ENCODE assay signal across 10 cellular contexts in genomic region chr2:30113617-30114293, GRCh38. TPM values are rescaled to one million over a fixed set of nuclear protein-coding genes. Genes with fewer than 3 reads are reported as not detected.
DNase-seq lines count a peak whose midpoint lies in the region; ATAC-seq and TF ChIP-seq lines count a peak whose summit lies in the region.
"Had no signal": no experiment of that assay in that cellular context is flagged by ENCODE, and none has a peak within 500 bp of the region (broad histone marks: within the 10 kb centered on the region; RNA-seq: fewer than 3 reads in every experiment).

No MANE protein-coding gene starts in this region.

- H3K9me2 ChIP-seq in PC-3 (replicated peaks; ENCODE audit: low read length), result no peaks in the 10 kb centered on the region

- peak; percentile 52 for DNase-seq in AG09319 (ENCODE audit: extremely low read depth, low read depth)
- DNase-seq in PC-3, result peak; percentile 92
- peak; percentile 64 for DNase-seq in dermis blood vessel endothelial cell
- no peak for DNase-seq in mucosa of descending colon
- no peak for DNase-seq in activated naive CD4-positive, alpha-beta T cell treated with anti-CD3 and anti-CD28 coated beads for 36 hours
- no peak for DNase-seq in SK-N-DZ (ENCODE audit: low spot score)
- DNase-seq: midbrain; stimulated activated CD4-positive, alpha-beta T cell treated with anti-CD3 and anti-CD28 coated beads, Interleukin-2, amount 100 ng/mL, for 24 hours had no signal

- H3K9me3 ChIP-seq in PC-3 (ENCODE audit: low read length) (no peaks in the 10 kb centered on the region), mucosa of descending colon (no peaks in the 10 kb centered on the region)

- H3K4me3 ChIP-seq in PC-3 (ENCODE audit: low read length) (no peak overlapping the region), mucosa of descending colon (no peak overlapping the region)

- POLR2A ChIA-PET in PC-3 (lab: Charles Lee; ENCODE audit: unreplicated experiment), result no interaction called here

- H4K20me1 ChIP-seq in PC-3 (ENCODE audit: low read length), result no peaks in the 10 kb centered on the region

- no peaks in the 10 kb centered on the region for H3K36me3 Mint-ChIP-seq in activated naive CD4-positive, alpha-beta T cell treated with anti-CD3 and anti-CD28 coated beads for 36 hours (ENCODE audit: low read depth)

- H3K27me3 Mint-ChIP-seq in activated naive CD4-positive, alpha-beta T cell treated with anti-CD3 and anti-CD28 coated beads for 36 hours (ENCODE audit: low read depth), result no peaks in the 10 kb centered on the region

- H3K27ac Mint-ChIP-seq in activated naive CD4-positive, alpha-beta T cell treated with anti-CD3 and anti-CD28 coated beads for 36 hours, result no peak overlapping the region

- H3K4me3 Mint-ChIP-seq in activated naive CD4-positive, alpha-beta T cell treated with anti-CD3 and anti-CD28 coated beads for 36 hours, result no peak overlapping the region

- H3K4me1 Mint-ChIP-seq in activated naive CD4-positive, alpha-beta T cell treated with anti-CD3 and anti-CD28 coated beads for 36 hours (ENCODE audit: low read depth), result peaks cover 4% of the 10 kb centered on the region

- peak; percentile 94 for ATAC-seq in PC-3
- ATAC-seq in mucosa of descending colon, result peak; percentile 41
- no peak for ATAC-seq in GM21786 (IDR thresholded peaks at IDR 0.05; ENCODE audit: unreplicated experiment)
- no peak for ATAC-seq in GM18858 (IDR thresholded peaks at IDR 0.05; ENCODE audit: unreplicated experiment)

- no peaks in the 10 kb centered on the region for H3K9me3 Mint-ChIP-seq in activated naive CD4-positive, alpha-beta T cell treated with anti-CD3 and anti-CD28 coated beads for 36 hours

- H3K36me3 ChIP-seq in PC-3 (ENCODE audit: low read depth, low read length) (no peaks in the 10 kb centered on the region), mucosa of descending colon (ENCODE audit: low read depth) (no peaks in the 10 kb centered on the region)

- peak overlapping the region; percentile 17; the same call in 1 of the 2 replicates for H3K9ac ChIP-seq in PC-3 (ENCODE audit: low read length)

- no TSS peak for BruUV-seq in PC-3 (replicated peaks; lab: Mats Ljungman, UMichigan)

- intact Hi-C loops in PC-3 (cut with micrococcal nuclease), result no loop called here
- intact Hi-C loops in mucosa of descending colon (cut with DNase I, micrococcal nuclease), result no loop called here
- intact Hi-C loops in activated naive CD4-positive, alpha-beta T cell treated with anti-CD3 and anti-CD28 coated beads for 36 hours (cut with micrococcal nuclease), result no loop called here

- TF ChIP-seq CTCF in AG09319 (IDR thresholded peaks at IDR 0.05; ENCODE audit: low read depth, low read length) (no peak), PC-3 (conservative IDR thresholded peaks at IDR 0.05; ENCODE audit: low read depth, low read length) (no peak), mucosa of descending colon (IDR thresholded peaks at IDR 0.05) (no peak)

- peaks cover 7% of the 10 kb centered on the region for H3F3A ChIP-seq in PC-3 (ENCODE audit: low read length, unreplicated experiment)

- H3K27me3 ChIP-seq in PC-3 (ENCODE audit: low read length), result no peaks in the 10 kb centered on the region

- H3K4me1 ChIP-seq in PC-3 (ENCODE audit: insufficient read depth, low read length), result peaks cover 44% of the 10 kb centered on the region
- no peaks in the 10 kb centered on the region for H3K4me1 ChIP-seq in mucosa of descending colon (ENCODE audit: low read depth)

- no peak overlapping the region for H2AFZ ChIP-seq in PC-3 (ENCODE audit: low read length)

- H3K79me2 ChIP-seq in PC-3 (ENCODE audit: low read length), result no peaks in the 10 kb centered on the region

- H3K4me2 ChIP-seq in PC-3 (ENCODE audit: low read length), result peak overlapping the region; percentile 47

- peak overlapping the region; percentile 76 for H3K27ac ChIP-seq in PC-3 (ENCODE audit: low read length)

- CTCF ChIA-PET in PC-3 (lab: Charles Lee), result interaction anchor here (0.6 to 0.7 kb wide), 3 partner anchors 88 to 292 kb away, joined by 3 to 4 read pairs (median 4); no protein-coding TSS in a partner anchor
- CTCF ChIA-PET in activated naive CD4-positive, alpha-beta T cell treated with anti-CD3 and anti-CD28 coated beads for 36 hours (lab: Charles Lee), result interaction anchor here (0.6 to 4.2 kb wide), 10 partner anchors 13 to 601 kb away, joined by 3 to 21 read pairs (median 5); no protein-coding TSS in a partner anchor

RNA-seq across cellular contexts. Expression of gene YPEL5, which starts 33.1 kb away (rescaled TPM):
- total RNA-seq in PC-3 (2014; rRNA removed), result 29.9 TPM in 2 replicates
- 79.4 and 99.2 TPM in 2 replicates for total RNA-seq in dermis blood vessel endothelial cell
- total RNA-seq in mucosa of descending colon, result 100 to 1,000 TPM in 1 of 3 donors, 10 to 100 TPM in 2; 58.0 to 104 (median 79.3) TPM
- total RNA-seq in activated naive CD4-positive, alpha-beta T cell treated with anti-CD3 and anti-CD28 coated beads for 36 hours, result 10 to 100 TPM; 28.4 to 33.3 TPM
- polyA plus RNA-seq in SK-N-DZ (2014; cell fraction: cytosol; rRNA removed), result 21.1 and 24.7 TPM in 2 replicates
- polyA plus RNA-seq in SK-N-DZ (2014; cell fraction: nucleus; rRNA removed), result 15.2 and 20.5 TPM in 2 replicates

Comparison
In these comparisons a context has a peak if more than half of its experiments do, and no peak if none do; other contexts are left out.
1. DNase-seq: peak in AG09319 (single experiment), PC-3 (single experiment) and dermis blood vessel endothelial cell (single experiment); none in mucosa of descending colon (0 of 3), activated naive CD4-positive, alpha-beta T cell treated with anti-CD3 and anti-CD28 coated beads for 36 hours (single experiment) and SK-N-DZ (single experiment).
2. ATAC-seq: peak in PC-3 (single experiment) and mucosa of descending colon (single experiment); none in GM21786 (single experiment) and GM18858 (single experiment).